Comparison of ENCODE assay signal across 25 cellular contexts in the genomic region with DNA sequence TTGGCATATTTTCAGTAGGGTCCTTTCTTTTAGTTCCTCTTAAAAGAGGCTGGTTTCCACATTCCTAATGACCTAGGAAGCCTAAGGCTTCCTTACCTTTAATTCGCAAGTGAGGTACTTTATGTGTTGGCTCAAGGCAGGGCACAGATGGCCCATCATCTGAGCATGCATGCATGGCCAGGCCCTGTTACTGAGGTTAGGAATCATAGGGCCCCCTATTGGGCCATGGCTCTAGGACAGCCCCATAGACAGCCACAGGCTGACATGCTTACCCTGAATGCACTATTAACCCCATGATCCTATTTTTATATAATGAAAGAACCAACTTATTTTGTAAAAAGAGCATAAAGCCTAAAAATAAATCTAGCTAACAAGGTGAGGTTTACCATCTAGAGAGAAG.
"Had no signal": no experiment of that assay in that cellular context is flagged by ENCODE, and none has a peak within 500 bp of the region (broad histone marks: within the 10 kb centered on the region; RNA-seq: fewer than 3 reads in every experiment).

No MANE protein-coding gene starts in this region.

- ATAC-seq: activated CD4-positive, alpha-beta T cell treated with anti-CD3 and anti-CD28 coated beads for 36 hours; activated naive CD4-positive, alpha-beta T cell treated with anti-CD3 and anti-CD28 coated beads, Interleukin-2, amount 50 U/mL, for 72 hours; activated naive CD8-positive, alpha-beta T cell treated with anti-CD3 and anti-CD28 coated beads, Interleukin-2, amount 50 U/mL, for 24 hours; body of pancreas; K562; T-helper 17 cell had no signal

- H3K36me3 ChIP-seq: ascending aorta, colonic mucosa had no signal

- H3K4me3 Mint-ChIP-seq: activated CD4-positive, alpha-beta memory T cell treated with anti-CD3 and anti-CD28 coated beads, Interleukin-2, amount 10 ng/mL, durations not matched to agents 7 days and 5 days; activated CD4-positive, alpha-beta T cell treated with anti-CD3 and anti-CD28 coated beads for 36 hours; activated naive CD8-positive, alpha-beta T cell treated with anti-CD3 and anti-CD28 coated beads, Interleukin-2, amount 50 U/mL, for 24 hours; central memory CD8-positive, alpha-beta T cell; T-helper 17 cell had no signal

- H3K27ac Mint-ChIP-seq: activated CD4-positive, alpha-beta memory T cell treated with anti-CD3 and anti-CD28 coated beads, Interleukin-2, amount 10 ng/mL, durations not matched to agents 7 days and 5 days; activated CD4-positive, alpha-beta T cell treated with anti-CD3 and anti-CD28 coated beads for 36 hours; activated naive CD4-positive, alpha-beta T cell treated with anti-CD3 and anti-CD28 coated beads, Interleukin-2, amount 50 U/mL, for 72 hours; activated naive CD8-positive, alpha-beta T cell treated with anti-CD3 and anti-CD28 coated beads, Interleukin-2, amount 50 U/mL, for 24 hours; T-helper 17 cell had no signal

- H3K27me3 ChIP-seq: ascending aorta, body of pancreas, colonic mucosa had no signal

- H3K4me3 ChIP-seq: ascending aorta, body of pancreas, colonic mucosa, K562 had no signal

- H3K9me3 ChIP-seq: ascending aorta, body of pancreas, colonic mucosa had no signal

- DNase-seq: activated CD4-positive, alpha-beta memory T cell treated with anti-CD3 and anti-CD28 coated beads, Interleukin-2, amount 10 ng/mL, durations not matched to agents 7 days and 5 days; activated CD4-positive, alpha-beta T cell treated with anti-CD3 and anti-CD28 coated beads for 36 hours; activated CD4-positive, alpha-beta T cell treated with anti-CD3 and anti-CD28 coated beads, Interleukin-2, amount 50 U/mL, for 1 hour; activated CD8-positive, alpha-beta memory T cell treated with anti-CD3 and anti-CD28 coated beads, Interleukin-2, amount 50 U/mL, for 48 hours; activated effector memory CD4-positive, alpha-beta T cell treated with Interleukin-2 at 50 U/mL for 16 hours; activated naive CD4-positive, alpha-beta T cell treated with Interleukin-2 at 50 U/mL for 16 hours; activated naive CD8-positive, alpha-beta T cell treated with anti-CD3 and anti-CD28 coated beads, Interleukin-2, amount 50 U/mL, for 24 hours; activated T-cell treated with anti-CD3 and anti-CD28 coated beads, Interleukin-2, amount 50 U/mL, for 1 hour; amniotic stem cell; body of pancreas; colonic mucosa; Kasumi-1; NCI-H1105 treated with DMSO at 0.1 percent for 48 hours; NCI-H1436 treated with DMSO at 0.1 percent for 48 hours; NCI-H1930; NCI-H2171; NCI-H2227 treated with DMSO at 0.1 percent for 48 hours; NCI-H748 treated with DMSO at 0.1 percent for 48 hours; SIG-M5; T-helper 17 cell; T-helper 9 cell had no signal

- H3K27me3 Mint-ChIP-seq: activated CD4-positive, alpha-beta memory T cell treated with anti-CD3 and anti-CD28 coated beads, Interleukin-2, amount 10 ng/mL, durations not matched to agents 7 days and 5 days; activated CD4-positive, alpha-beta T cell treated with anti-CD3 and anti-CD28 coated beads for 36 hours; activated naive CD8-positive, alpha-beta T cell treated with anti-CD3 and anti-CD28 coated beads, Interleukin-2, amount 50 U/mL, for 24 hours; central memory CD8-positive, alpha-beta T cell; T-helper 17 cell had no signal

- H3K27ac ChIP-seq: ascending aorta, body of pancreas, colonic mucosa had no signal

- H3K4me1 ChIP-seq: ascending aorta, body of pancreas, colonic mucosa had no signal

- H3K4me1 Mint-ChIP-seq: activated CD4-positive, alpha-beta memory T cell treated with anti-CD3 and anti-CD28 coated beads, Interleukin-2, amount 10 ng/mL, durations not matched to agents 7 days and 5 days; activated CD4-positive, alpha-beta T cell treated with anti-CD3 and anti-CD28 coated beads for 36 hours; activated naive CD8-positive, alpha-beta T cell treated with anti-CD3 and anti-CD28 coated beads, Interleukin-2, amount 50 U/mL, for 24 hours; central memory CD8-positive, alpha-beta T cell; T-helper 17 cell had no signal
